ENCODE assay signal across 15 cellular contexts in the genomic region with DNA sequence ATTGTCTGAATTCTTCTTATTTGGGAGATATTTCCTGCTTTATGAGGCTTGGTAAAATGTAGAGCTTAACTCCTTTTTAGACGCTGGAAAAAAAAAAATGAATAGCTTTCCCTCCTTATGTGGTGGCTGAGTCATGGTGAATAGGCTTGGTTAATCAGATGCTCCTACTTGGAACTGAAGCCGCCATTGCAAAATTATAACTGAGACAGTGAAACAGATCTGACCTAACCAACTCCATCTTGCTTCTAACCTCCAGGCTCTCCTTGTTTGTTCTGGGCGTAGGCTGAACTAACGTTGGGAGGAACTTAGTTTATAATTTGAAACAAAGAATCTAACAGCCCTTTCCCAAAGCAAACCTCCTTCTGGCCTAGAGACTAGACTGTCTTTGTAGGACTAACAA. TPM values are rescaled to one million over a fixed set of nuclear protein-coding genes. Genes with fewer than 3 reads are reported as not detected.
DNase-seq lines count a peak whose midpoint lies in the region; ATAC-seq and TF ChIP-seq lines count a peak whose summit lies in the region.
"Had no signal": no experiment of that assay in that cellular context is flagged by ENCODE, and none has a peak within 500 bp of the region (broad histone marks: within the 10 kb centered on the region; RNA-seq: fewer than 3 reads in every experiment).

No MANE protein-coding gene starts in this region.

- no peak overlapping the region for H3K4me3 ChIP-seq in IMR-90 (ENCODE audit: insufficient read depth, low read depth, low read length)
- H3K4me3 ChIP-seq: mucosa of descending colon, ovary had no signal

- peak overlapping the region; percentile 37 for H3K27ac ChIP-seq in IMR-90 (ENCODE audit: insufficient read depth, low read length)
- H3K27ac ChIP-seq: ovary had no signal

- CTCF ChIA-PET in IMR-90 (lab: Yijun Ruan, JAX) = interaction anchor here (0.7 kb wide), 1 partner anchor 46 kb away, joined by 3 read pairs; no protein-coding TSS in a partner anchor

- peaks cover 9% of the 10 kb centered on the region for H3K9me1 ChIP-seq in IMR-90 (ENCODE audit: insufficient read depth, low read length)

- no peak overlapping the region for H2AK5ac ChIP-seq in IMR-90 (ENCODE audit: low read depth, low read length)

- H3K27me3 ChIP-seq in IMR-90 (ENCODE audit: control insufficient read depth, insufficient read depth, low read length) = no peaks in the 10 kb centered on the region
- H3K27me3 ChIP-seq: ovary had no signal

- TF ChIP-seq CTCF in IMR-90 (conservative IDR thresholded peaks at IDR 0.05; ENCODE audit: low read depth, low read length) (no peak), GM10266 (IDR thresholded peaks at IDR 0.05; ENCODE audit: control insufficient read depth, insufficient read depth, low read depth, missing control alignments) (no peak)

- peak overlapping the region; percentile 88 for H3K4ac ChIP-seq in IMR-90 (ENCODE audit: low read depth, low read length)

- H3K9me3 ChIP-seq in IMR-90 (ENCODE audit: control insufficient read depth, insufficient read depth, low read length) = no peaks in the 10 kb centered on the region; the same call in 1 of the 2 replicates
- H3K9me3 ChIP-seq: mucosa of descending colon, ovary had no signal

- peak overlapping the region; percentile 53; the same call in 1 of the 3 replicates for H2BK15ac ChIP-seq in IMR-90 (ENCODE audit: low read depth, low read length)

- no peak overlapping the region for H3K9ac ChIP-seq in IMR-90 (ENCODE audit: low read depth, low read length)

- H3K36me3 ChIP-seq in IMR-90 (ENCODE audit: control insufficient read depth, insufficient read depth, low read length) = no peaks in the 10 kb centered on the region
- H3K36me3 ChIP-seq: ovary had no signal

- POLR2A ChIA-PET in IMR-90 (lab: Charles Lee; ENCODE audit: unreplicated experiment) = no interaction called here

- peaks cover 8% of the 10 kb centered on the region; the same call in 1 of the 2 replicates for H3K4me1 ChIP-seq in IMR-90 (ENCODE audit: control insufficient read depth, insufficient read depth, low read length)

- peak overlapping the region; percentile 88 for H2BK20ac ChIP-seq in IMR-90 (ENCODE audit: low read depth, low read length)

- no CpG with 5 or more reads among the region's 4 CpGs for WGBS in IMR-90 (ENCODE audit: extremely low coverage in 2 of 2, insufficient read length in 1 of 2), 2 experiments

- H4K91ac ChIP-seq in IMR-90 (ENCODE audit: insufficient read depth, low read depth, low read length) = peak overlapping the region; percentile 95

- peak overlapping the region; percentile 52 to 97 for H4K8ac ChIP-seq in IMR-90 (ENCODE audit: low read depth in 2 of 2, low read length in 2 of 2)

- H4K5ac ChIP-seq in IMR-90 (ENCODE audit: low read depth, low read length) = peak overlapping the region; percentile 98

- H3K79me1 ChIP-seq in IMR-90 (ENCODE audit: low read depth in 1 of 2, low read length in 2 of 2) = peaks cover 0 to 7% of the 10 kb centered on the region in 2 experiments; a peak in 1 of 4 replicates

- H3K4me2 ChIP-seq in IMR-90 (ENCODE audit: low read depth, low read length) = no peak overlapping the region

- H3K14ac ChIP-seq in IMR-90 (replicated peaks; ENCODE audit: low read depth, low read length) = peak overlapping the region; percentile 74; the same call in 1 of the 2 replicates

- H3K23ac ChIP-seq in IMR-90 (ENCODE audit: low read depth, low read length) = peak overlapping the region; percentile 74; the same call in 1 of the 2 replicates

- no peaks in the 10 kb centered on the region for H4K20me1 ChIP-seq in IMR-90 (ENCODE audit: insufficient read depth, low read length)

- H3K56ac ChIP-seq in IMR-90 (ENCODE audit: extremely low read depth, insufficient read depth, low read length) = peak overlapping the region; percentile 7; the same call in 1 of the 2 replicates

- DNase-seq in AG08395 (ENCODE audit: low spot score) (peak; percentile 62), IMR-90 (peak; percentile 88), amniotic epithelial cell (ENCODE audit: low read depth) (peak; percentile 55), glomerular visceral epithelial cell (ENCODE audit: extremely low spot score) (peak; percentile 73), NCI-H146 (lab: John Stamatoyannopoulos, UW) (no peak), GM10266 (ENCODE audit: extremely low spot score) (no peak), SHP77 treated with DMSO at 0.1 percent for 48 hours (lab: John Stamatoyannopoulos, UW) (no peak)
- DNase-seq in stimulated activated CD4-positive, alpha-beta T cell treated with anti-CD3 and anti-CD28 coated beads, Interleukin-2, amount 100 ng/mL, for 48 hours = no peak
- DNase-seq: activated CD4-positive, alpha-beta T cell treated with anti-CD3 and anti-CD28 coated beads, Interleukin-2, amount 10 ng/mL, durations not matched to agents 24 days and 14 days; dermis blood vessel endothelial cell; DMS79; mucosa of descending colon; ovary; stimulated activated CD4-positive, alpha-beta T cell treated with anti-CD3 and anti-CD28 coated beads, Interleukin-12 subunit alpha, Interleukin-12 subunit beta, amount 100 ng/mL, for 4 hours; T-helper 17 cell had no signal

- TF ChIP-seq RAD21 in IMR-90 (IDR thresholded peaks at IDR 0.05; ENCODE audit: low read length) = no peak

- ATAC-seq in IMR-90 (ENCODE audit: low read depth) = peak; percentile 60
- ATAC-seq: mucosa of descending colon, T-helper 17 cell had no signal

- no peak for TF ChIP-seq POLR2A in IMR-90 (IDR thresholded peaks at IDR 0.05; ENCODE audit: low read depth, low read length)

- intact Hi-C loops in IMR-90 (cut with micrococcal nuclease) = no loop called here

- in situ Hi-C loops in IMR-90 (cut with MboI; ENCODE audit: low sequenced_read_pairs) = no loop called here

- dilution Hi-C loops in IMR-90 (cut with HindIII; ENCODE audit: low sequenced_read_pairs, unreplicated experiment) = no loop called here

- peak overlapping the region; percentile 98 for H2BK5ac ChIP-seq in IMR-90 (ENCODE audit: low read depth, low read length, poor library complexity, severe bottlenecking)

- peak overlapping the region; percentile 97 for H2BK120ac ChIP-seq in IMR-90 (ENCODE audit: low read depth, low read length)

- H3K18ac ChIP-seq in IMR-90 (ENCODE audit: low read depth, low read length) = peak overlapping the region; percentile 100

- H2AK9ac ChIP-seq in IMR-90 (replicated peaks; ENCODE audit: low read depth, low read length, poor library complexity) = no peak overlapping the region

- no TSS peak for BruUV-seq in IMR-90 (replicated peaks; lab: Mats Ljungman, UMichigan)

- H2AFZ ChIP-seq in IMR-90 (replicated peaks; ENCODE audit: low read length, poor library complexity) = no peak overlapping the region

TF ChIP-seq in IMR-90, 13 proteins besides CTCF, POLR2A, EP300 and RAD21:
- 0 out of 2 replicates have a peak, but pooled peaks have one; percentile 15 for TF ChIP-seq MAFK (IDR thresholded peaks at IDR 0.05; ENCODE audit: low read depth, low read length)
- no peak for TF ChIP-seq RCOR1 (IDR thresholded peaks at IDR 0.05; ENCODE audit: insufficient replicate concordance, low read length)
- TF ChIP-seq FOS (IDR thresholded peaks at IDR 0.05; ENCODE audit: low read depth, low read length) = 0 out of 2 replicates have a peak, but pooled peaks have one; percentile 42
- TF ChIP-seq CEBPB (IDR thresholded peaks at IDR 0.05; ENCODE audit: low read depth, low read length) = peak; percentile 69
- peak; percentile 90 for TF ChIP-seq NFE2L2 (IDR thresholded peaks at IDR 0.05; ENCODE audit: low read depth, low read length)

RNA-seq across cellular contexts. Expression of a gene that starts 43.2 kb away (rescaled TPM):
- total RNA-seq in IMR-90 (2012; rRNA removed) = 24.0 and 28.3 TPM in 2 replicates
- polyA plus RNA-seq in IMR-90 (2012; rRNA removed) = 9.1 and 12.5 TPM in 2 replicates
- polyA plus RNA-seq in IMR-90 (2012; cell fraction: cytosol; rRNA removed) = 1.9 and 2.7 TPM in 2 replicates
- polyA plus RNA-seq in IMR-90 (2012; cell fraction: nucleus; rRNA removed; ENCODE audit: low replicate concordance) = 3.8 and 32.9 TPM in 2 replicates
- total RNA-seq: activated CD4-positive, alpha-beta T cell treated with anti-CD3 and anti-CD28 coated beads, Interleukin-2, amount 10 ng/mL, durations not matched to agents 24 days and 14 days had no signal

Comparison
In these comparisons a context has a peak if more than half of its experiments do, and no peak if none do; other contexts are left out.
1. DNase-seq: peak in AG08395 (single experiment), IMR-90 (single experiment), amniotic epithelial cell (single experiment) and glomerular visceral epithelial cell (single experiment); none in NCI-H146 (single experiment), GM10266 (single experiment), SHP77 treated with DMSO at 0.1 percent for 48 hours (single experiment) and stimulated activated CD4-positive, alpha-beta T cell treated with anti-CD3 and anti-CD28 coated beads, Interleukin-2, amount 100 ng/mL, for 48 hours (0 of 2).